In the genomic region with DNA sequence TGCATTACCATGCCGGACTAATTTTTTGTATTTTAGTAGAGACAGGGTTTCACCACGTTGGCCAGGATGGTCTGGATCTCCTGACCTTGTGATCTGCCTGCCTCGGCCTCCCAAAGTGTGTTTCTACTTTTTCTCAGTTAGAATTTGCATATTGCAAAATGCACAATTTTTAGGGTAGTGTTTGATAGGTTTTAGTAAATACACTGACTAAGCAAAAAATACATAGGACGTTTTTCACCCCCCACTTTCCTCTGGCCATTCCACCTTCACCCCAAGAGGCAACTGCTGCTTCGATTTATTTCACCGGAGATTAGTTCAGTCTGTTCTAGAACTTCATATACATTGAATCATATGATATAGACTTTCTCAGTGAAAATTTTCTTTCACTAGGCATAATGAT, we compare ENCODE assay signal across 8 cellular contexts.
"Had no signal": no experiment of that assay in that cellular context is flagged by ENCODE, and none has a peak within 500 bp of the region (broad histone marks: within the 10 kb centered on the region; RNA-seq: fewer than 3 reads in every experiment).

No MANE protein-coding gene starts in this region.

- H3K27ac Mint-ChIP-seq: HFFc6, IgD-negative memory B cell had no signal

- H3K27ac ChIP-seq: HL-60 had no signal

- H3K9me3 ChIP-seq: HAP-1 had no signal

- H3K4me3 ChIP-seq: HAP-1 had no signal

- ATAC-seq: HCT116 had no signal

- H3K36me3 Mint-ChIP-seq: IgD-negative memory B cell had no signal

- H3K4me3 Mint-ChIP-seq: HFFc6, IgD-negative memory B cell had no signal

- DNase-seq: GOT3, H7, HFFc6, KG1 had no signal

- H3K9me3 Mint-ChIP-seq: IgD-negative memory B cell had no signal

- H3K4me1 Mint-ChIP-seq: IgD-negative memory B cell had no signal

- H3K36me3 ChIP-seq: HAP-1 had no signal

- H3K4me1 ChIP-seq: HAP-1 had no signal
